1 cellular context compared by ENCODE assay signal in the genomic region with DNA sequence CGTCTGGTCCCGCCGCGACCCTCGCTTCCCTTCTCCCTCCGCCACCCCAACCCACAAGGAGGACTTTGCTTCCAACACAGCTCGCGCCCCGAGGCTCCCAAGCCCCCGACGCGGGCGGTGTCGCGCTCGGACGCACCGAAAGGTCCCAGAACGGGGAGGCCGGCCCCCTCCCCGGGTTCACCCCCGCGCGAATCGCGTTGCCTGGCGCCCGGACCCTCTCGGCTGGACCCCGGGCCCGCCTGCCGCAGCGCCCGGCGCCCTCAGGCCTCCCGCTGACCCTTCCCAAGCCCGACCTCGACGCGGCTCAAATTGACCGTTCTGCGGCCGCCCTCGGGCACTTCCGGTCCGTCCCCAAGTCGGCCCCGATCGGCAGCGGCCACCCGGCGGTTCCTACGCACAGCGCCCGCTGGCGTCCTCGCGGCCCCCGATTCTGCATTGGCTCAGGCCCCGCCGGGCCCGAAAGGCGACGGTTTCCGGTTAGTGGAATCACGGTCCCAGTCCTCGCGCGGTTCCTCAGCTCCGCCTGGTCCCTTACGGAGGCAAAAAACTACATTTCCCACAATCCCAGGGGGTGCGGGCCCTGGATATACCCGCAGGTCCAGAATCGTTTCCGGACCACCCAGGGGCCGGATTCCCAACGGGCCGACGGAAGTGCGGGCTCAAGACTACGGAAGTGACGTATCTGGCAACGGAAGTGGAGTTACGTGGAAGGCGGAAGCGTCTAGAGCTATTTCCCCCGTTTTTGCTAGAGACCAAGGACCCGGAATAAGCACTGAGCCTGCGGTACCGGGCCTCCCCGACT.
TF ChIP-seq lines count a peak whose summit lies in the region.

TSS of gene AURKAIP1 (minus strand) at position 347 of the 802 bp plus-strand sequence. CDS start 451 bp downstream, outside the sequence.

TF ChIP-seq in HepG2, 621 proteins besides CTCF, POLR2A, EP300 and RAD21 (continued from another document and continues in another):
- TF ChIP-seq, protein P1, sequence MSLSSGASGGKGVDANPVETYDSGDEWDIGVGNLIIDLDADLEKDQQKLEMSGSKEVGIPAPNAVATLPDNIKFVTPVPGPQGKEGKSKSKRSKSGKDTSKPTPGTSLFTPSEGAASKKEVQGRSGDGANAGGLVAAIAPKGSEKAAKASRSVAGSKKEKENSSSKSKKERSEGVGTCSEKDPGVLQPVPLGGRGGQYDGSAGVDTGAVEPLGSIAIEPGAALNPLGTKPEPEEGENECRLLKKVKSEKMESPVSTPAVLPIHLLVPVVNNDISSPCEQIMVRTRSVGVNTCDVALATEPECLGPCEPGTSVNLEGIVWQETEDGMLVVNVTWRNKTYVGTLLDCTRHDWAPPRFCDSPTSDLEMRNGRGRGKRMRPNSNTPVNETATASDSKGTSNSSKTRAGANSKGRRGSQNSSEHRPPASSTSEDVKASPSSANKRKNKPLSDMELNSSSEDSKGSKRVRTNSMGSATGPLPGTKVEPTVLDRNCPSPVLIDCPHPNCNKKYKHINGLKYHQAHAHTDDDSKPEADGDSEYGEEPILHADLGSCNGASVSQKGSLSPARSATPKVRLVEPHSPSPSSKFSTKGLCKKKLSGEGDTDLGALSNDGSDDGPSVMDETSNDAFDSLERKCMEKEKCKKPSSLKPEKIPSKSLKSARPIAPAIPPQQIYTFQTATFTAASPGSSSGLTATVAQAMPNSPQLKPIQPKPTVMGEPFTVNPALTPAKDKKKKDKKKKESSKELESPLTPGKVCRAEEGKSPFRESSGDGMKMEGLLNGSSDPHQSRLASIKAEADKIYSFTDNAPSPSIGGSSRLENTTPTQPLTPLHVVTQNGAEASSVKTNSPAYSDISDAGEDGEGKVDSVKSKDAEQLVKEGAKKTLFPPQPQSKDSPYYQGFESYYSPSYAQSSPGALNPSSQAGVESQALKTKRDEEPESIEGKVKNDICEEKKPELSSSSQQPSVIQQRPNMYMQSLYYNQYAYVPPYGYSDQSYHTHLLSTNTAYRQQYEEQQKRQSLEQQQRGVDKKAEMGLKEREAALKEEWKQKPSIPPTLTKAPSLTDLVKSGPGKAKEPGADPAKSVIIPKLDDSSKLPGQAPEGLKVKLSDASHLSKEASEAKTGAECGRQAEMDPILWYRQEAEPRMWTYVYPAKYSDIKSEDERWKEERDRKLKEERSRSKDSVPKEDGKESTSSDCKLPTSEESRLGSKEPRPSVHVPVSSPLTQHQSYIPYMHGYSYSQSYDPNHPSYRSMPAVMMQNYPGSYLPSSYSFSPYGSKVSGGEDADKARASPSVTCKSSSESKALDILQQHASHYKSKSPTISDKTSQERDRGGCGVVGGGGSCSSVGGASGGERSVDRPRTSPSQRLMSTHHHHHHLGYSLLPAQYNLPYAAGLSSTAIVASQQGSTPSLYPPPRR (CRISPR knock-in tag; IDR thresholded peaks at IDR 0.05; ENCODE audit: borderline replicate concordance), result peak; percentile 84
- TF ChIP-seq ZNF367 (CRISPR knock-in tag; IDR thresholded peaks at IDR 0.05; ENCODE audit: borderline replicate concordance) (0 out of 2 replicates have a peak, but pooled peaks have one; percentile 62), CEBPZ (IDR thresholded peaks at IDR 0.05; ENCODE audit: low read length) (no peak), ZNF598 (CRISPR knock-in tag; IDR thresholded peaks at IDR 0.05; ENCODE audit: borderline replicate concordance) (peak; percentile 93), ATF7-NPFF (CRISPR knock-in tag; IDR thresholded peaks at IDR 0.05; ENCODE audit: low read depth) (peak; percentile 88), ZNF180 (CRISPR knock-in tag; IDR thresholded peaks at IDR 0.05; ENCODE audit: borderline replicate concordance, low read depth) (no peak), IKZF1 (IDR thresholded peaks at IDR 0.05) (no peak), KLF6 (CRISPR knock-in tag; IDR thresholded peaks at IDR 0.05) (peak; percentile 92), FOXJ3 (CRISPR knock-in tag; IDR thresholded peaks at IDR 0.05; ENCODE audit: borderline replicate concordance) (peak; percentile 71), ZNF451 (CRISPR knock-in tag; IDR thresholded peaks at IDR 0.05) (peak; percentile 83; the same call in 1 of the 2 replicates), ZBTB42 (CRISPR knock-in tag; IDR thresholded peaks at IDR 0.05) (peak; percentile 77; the same call in 1 of the 2 replicates), CHD2 (IDR thresholded peaks at IDR 0.05; ENCODE audit: low read depth, low read length) (peak; percentile 96), PAF1 (CRISPR knock-in tag; IDR thresholded peaks at IDR 0.05) (no peak), FOXA3 (CRISPR knock-in tag; IDR thresholded peaks at IDR 0.05) (peak; percentile 82), RBFOX2 (IDR thresholded peaks at IDR 0.05; ENCODE audit: low read depth, low read length) (peak; percentile 93), TOE1 (CRISPR knock-in tag; IDR thresholded peaks at IDR 0.05) (peak; percentile 97; the same call in 1 of the 2 replicates), HOXA5 (CRISPR knock-in tag; IDR thresholded peaks at IDR 0.05) (peak; percentile 92), ZSCAN22 (CRISPR knock-in tag; IDR thresholded peaks at IDR 0.05) (0 out of 2 replicates have a peak, but pooled peaks have one; percentile 67), SMAD1 (CRISPR knock-in tag; IDR thresholded peaks at IDR 0.05; ENCODE audit: borderline replicate concordance, low read depth) (peak; percentile 91; the same call in 1 of the 2 replicates), ZNF101 (CRISPR knock-in tag; IDR thresholded peaks at IDR 0.05; ENCODE audit: borderline replicate concordance, low read depth) (no peak), ZFP37 (CRISPR knock-in tag; IDR thresholded peaks at IDR 0.05; ENCODE audit: borderline replicate concordance) (peak; percentile 75), NFE2L1 (CRISPR knock-in tag; IDR thresholded peaks at IDR 0.05; ENCODE audit: borderline replicate concordance) (no peak; the same call in 1 of the 2 replicates), SATB2 (CRISPR knock-in tag; IDR thresholded peaks at IDR 0.05) (0 out of 2 replicates have a peak, but pooled peaks have one; percentile 25)
- TF ChIP-seq, protein P2, sequence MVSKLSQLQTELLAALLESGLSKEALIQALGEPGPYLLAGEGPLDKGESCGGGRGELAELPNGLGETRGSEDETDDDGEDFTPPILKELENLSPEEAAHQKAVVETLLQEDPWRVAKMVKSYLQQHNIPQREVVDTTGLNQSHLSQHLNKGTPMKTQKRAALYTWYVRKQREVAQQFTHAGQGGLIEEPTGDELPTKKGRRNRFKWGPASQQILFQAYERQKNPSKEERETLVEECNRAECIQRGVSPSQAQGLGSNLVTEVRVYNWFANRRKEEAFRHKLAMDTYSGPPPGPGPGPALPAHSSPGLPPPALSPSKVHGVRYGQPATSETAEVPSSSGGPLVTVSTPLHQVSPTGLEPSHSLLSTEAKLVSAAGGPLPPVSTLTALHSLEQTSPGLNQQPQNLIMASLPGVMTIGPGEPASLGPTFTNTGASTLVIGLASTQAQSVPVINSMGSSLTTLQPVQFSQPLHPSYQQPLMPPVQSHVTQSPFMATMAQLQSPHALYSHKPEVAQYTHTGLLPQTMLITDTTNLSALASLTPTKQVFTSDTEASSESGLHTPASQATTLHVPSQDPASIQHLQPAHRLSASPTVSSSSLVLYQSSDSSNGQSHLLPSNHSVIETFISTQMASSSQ (IDR thresholded peaks at IDR 0.05; ENCODE audit: low read depth), result peak; percentile 26; the same call in 1 of the 2 replicates
- TF ChIP-seq, protein P2 (CRISPR knock-in tag; IDR thresholded peaks at IDR 0.05; ENCODE audit: borderline replicate concordance), result peak; percentile 84; the same call in 1 of the 2 replicates
- TF ChIP-seq, protein P3, sequence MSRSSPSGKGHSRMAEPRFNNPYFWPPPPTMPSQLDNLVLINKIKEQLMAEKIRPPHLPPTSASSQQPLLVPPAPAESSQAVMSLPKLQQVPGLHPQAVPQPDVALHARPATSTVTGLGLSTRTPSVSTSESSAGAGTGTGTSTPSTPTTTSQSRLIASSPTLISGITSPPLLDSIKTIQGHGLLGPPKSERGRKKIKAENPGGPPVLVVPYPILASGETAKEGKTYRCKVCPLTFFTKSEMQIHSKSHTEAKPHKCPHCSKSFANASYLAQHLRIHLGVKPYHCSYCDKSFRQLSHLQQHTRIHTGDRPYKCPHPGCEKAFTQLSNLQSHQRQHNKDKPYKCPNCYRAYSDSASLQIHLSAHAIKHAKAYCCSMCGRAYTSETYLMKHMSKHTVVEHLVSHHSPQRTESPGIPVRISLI (CRISPR knock-in tag; IDR thresholded peaks at IDR 0.05; ENCODE audit: borderline replicate concordance), result no peak; the same call in 1 of the 2 replicates
- TF ChIP-seq, protein P4, sequence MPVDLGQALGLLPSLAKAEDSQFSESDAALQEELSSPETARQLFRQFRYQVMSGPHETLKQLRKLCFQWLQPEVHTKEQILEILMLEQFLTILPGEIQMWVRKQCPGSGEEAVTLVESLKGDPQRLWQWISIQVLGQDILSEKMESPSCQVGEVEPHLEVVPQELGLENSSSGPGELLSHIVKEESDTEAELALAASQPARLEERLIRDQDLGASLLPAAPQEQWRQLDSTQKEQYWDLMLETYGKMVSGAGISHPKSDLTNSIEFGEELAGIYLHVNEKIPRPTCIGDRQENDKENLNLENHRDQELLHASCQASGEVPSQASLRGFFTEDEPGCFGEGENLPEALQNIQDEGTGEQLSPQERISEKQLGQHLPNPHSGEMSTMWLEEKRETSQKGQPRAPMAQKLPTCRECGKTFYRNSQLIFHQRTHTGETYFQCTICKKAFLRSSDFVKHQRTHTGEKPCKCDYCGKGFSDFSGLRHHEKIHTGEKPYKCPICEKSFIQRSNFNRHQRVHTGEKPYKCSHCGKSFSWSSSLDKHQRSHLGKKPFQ (CRISPR knock-in tag; IDR thresholded peaks at IDR 0.05; ENCODE audit: insufficient replicate concordance), result peak; percentile 69
- TF ChIP-seq, protein P5, sequence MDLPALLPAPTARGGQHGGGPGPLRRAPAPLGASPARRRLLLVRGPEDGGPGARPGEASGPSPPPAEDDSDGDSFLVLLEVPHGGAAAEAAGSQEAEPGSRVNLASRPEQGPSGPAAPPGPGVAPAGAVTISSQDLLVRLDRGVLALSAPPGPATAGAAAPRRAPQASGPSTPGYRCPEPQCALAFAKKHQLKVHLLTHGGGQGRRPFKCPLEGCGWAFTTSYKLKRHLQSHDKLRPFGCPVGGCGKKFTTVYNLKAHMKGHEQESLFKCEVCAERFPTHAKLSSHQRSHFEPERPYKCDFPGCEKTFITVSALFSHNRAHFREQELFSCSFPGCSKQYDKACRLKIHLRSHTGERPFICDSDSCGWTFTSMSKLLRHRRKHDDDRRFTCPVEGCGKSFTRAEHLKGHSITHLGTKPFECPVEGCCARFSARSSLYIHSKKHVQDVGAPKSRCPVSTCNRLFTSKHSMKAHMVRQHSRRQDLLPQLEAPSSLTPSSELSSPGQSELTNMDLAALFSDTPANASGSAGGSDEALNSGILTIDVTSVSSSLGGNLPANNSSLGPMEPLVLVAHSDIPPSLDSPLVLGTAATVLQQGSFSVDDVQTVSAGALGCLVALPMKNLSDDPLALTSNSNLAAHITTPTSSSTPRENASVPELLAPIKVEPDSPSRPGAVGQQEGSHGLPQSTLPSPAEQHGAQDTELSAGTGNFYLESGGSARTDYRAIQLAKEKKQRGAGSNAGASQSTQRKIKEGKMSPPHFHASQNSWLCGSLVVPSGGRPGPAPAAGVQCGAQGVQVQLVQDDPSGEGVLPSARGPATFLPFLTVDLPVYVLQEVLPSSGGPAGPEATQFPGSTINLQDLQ (CRISPR knock-in tag; IDR thresholded peaks at IDR 0.05), result peak; percentile 83; the same call in 1 of the 2 replicates
- TF ChIP-seq, protein P6, sequence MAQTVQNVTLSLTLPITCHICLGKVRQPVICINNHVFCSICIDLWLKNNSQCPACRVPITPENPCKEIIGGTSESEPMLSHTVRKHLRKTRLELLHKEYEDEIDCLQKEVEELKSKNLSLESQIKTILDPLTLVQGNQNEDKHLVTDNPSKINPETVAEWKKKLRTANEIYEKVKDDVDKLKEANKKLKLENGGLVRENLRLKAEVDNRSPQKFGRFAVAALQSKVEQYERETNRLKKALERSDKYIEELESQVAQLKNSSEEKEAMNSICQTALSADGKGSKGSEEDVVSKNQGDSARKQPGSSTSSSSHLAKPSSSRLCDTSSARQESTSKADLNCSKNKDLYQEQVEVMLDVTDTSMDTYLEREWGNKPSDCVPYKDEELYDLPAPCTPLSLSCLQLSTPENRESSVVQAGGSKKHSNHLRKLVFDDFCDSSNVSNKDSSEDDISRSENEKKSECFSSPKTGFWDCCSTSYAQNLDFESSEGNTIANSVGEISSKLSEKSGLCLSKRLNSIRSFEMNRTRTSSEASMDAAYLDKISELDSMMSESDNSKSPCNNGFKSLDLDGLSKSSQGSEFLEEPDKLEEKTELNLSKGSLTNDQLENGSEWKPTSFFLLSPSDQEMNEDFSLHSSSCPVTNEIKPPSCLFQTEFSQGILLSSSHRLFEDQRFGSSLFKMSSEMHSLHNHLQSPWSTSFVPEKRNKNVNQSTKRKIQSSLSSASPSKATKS (CRISPR knock-in tag; IDR thresholded peaks at IDR 0.05), result no peak
- TF ChIP-seq, protein P7, sequence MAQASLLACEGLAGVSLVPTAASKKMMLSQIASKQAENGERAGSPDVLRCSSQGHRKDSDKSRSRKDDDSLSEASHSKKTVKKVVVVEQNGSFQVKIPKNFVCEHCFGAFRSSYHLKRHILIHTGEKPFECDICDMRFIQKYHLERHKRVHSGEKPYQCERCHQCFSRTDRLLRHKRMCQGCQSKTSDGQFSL (CRISPR knock-in tag; IDR thresholded peaks at IDR 0.05), result peak; percentile 61; the same call in 1 of the 2 replicates
